10 cellular contexts compared by ENCODE assay signal in the genomic region with DNA sequence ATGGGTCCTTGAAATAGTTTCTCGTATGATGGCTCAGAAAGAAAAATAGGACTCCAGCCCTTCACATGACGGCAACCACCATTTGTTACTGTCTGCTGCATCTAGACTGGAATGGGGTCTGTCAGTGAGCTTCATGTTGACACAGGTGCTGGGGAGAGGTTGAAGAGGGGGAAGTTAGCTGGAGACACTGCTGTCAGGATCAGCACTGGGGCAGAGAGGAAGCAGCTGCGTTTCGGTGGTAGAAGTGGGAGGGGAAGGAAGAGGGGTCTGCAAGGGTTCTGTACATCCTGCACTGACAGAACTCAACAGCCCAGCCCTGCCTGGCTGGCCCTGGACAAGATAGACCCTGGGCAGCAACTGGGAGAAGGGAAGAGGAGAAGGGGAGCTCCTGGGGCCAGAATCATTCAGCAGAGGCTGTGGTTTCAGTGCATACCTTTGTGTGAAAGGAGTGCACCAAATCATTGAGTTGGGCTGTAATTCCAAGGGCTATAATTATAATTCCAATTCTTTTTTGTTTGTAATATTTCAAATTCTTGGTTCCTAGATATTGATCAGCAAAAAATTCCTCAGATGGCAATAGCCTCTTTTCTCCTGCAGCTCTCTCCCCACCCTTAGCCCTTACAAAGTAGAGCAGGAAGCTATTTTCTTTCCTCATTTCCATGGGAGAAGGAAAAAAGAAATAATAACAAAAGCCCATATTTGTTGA.
DNase-seq lines count a peak whose midpoint lies in the region; ATAC-seq and TF ChIP-seq lines count a peak whose summit lies in the region.
"Had no signal": no experiment of that assay in that cellular context is flagged by ENCODE, and none has a peak within 500 bp of the region (broad histone marks: within the 10 kb centered on the region; RNA-seq: fewer than 3 reads in every experiment).

No MANE protein-coding gene starts in this region.

- no peak overlapping the region for H3K4me3 ChIP-seq in KMS-11 (IDR thresholded peaks at IDR 0.05; ENCODE audit: insufficient read depth, low read depth, low read length)

- H3K27ac Mint-ChIP-seq in activated naive CD8-positive, alpha-beta T cell treated with anti-CD3 and anti-CD28 coated beads, Interleukin-2, amount 50 U/mL, for 24 hours: no peak overlapping the region

- ATAC-seq in GM21576 (IDR thresholded peaks at IDR 0.05; ENCODE audit: unreplicated experiment): peak; percentile 75
- no peak for ATAC-seq in activated naive CD8-positive, alpha-beta T cell treated with anti-CD3 and anti-CD28 coated beads, Interleukin-2, amount 50 U/mL, for 24 hours
- no peak for ATAC-seq in GM18520 (IDR thresholded peaks at IDR 0.05; ENCODE audit: unreplicated experiment)

- DNase-seq in GF-D8 (lab: John Stamatoyannopoulos, UW) (peak; percentile 51), NCI-H446 (lab: John Stamatoyannopoulos, UW) (no peak), NCI-H82 treated with DMSO at 0.1 percent for 48 hours (lab: John Stamatoyannopoulos, UW; ENCODE audit: unreplicated experiment) (no peak)
- DNase-seq in activated naive CD8-positive, alpha-beta T cell treated with anti-CD3 and anti-CD28 coated beads, Interleukin-2, amount 50 U/mL, for 24 hours: no peak
- DNase-seq in central memory CD4-positive, alpha-beta T cell: no peak

- H3K27me3 ChIP-seq in KMS-11 (ENCODE audit: insufficient read depth, low read depth): no peaks in the 10 kb centered on the region

- peaks cover 27% of the 10 kb centered on the region for H3K4me1 ChIP-seq in KMS-11 (ENCODE audit: low read depth, poor library complexity, severe bottlenecking)

- H3K4me1 Mint-ChIP-seq in activated naive CD8-positive, alpha-beta T cell treated with anti-CD3 and anti-CD28 coated beads, Interleukin-2, amount 50 U/mL, for 24 hours: peaks cover 39% of the 10 kb centered on the region

- H3K27ac ChIP-seq in KMS-11: peak overlapping the region; percentile 42; the same call in 1 of the 2 replicates

- peaks cover 1% of the 10 kb centered on the region for H3K36me3 Mint-ChIP-seq in activated naive CD8-positive, alpha-beta T cell treated with anti-CD3 and anti-CD28 coated beads, Interleukin-2, amount 50 U/mL, for 24 hours (ENCODE audit: low read depth)
- H3K36me3 Mint-ChIP-seq: activated naive CD4-positive, alpha-beta T cell treated with anti-CD3 and anti-CD28 coated beads, Interleukin-2, amount 50 U/mL, for 24 hours had no signal

- peak overlapping the region; percentile 66; the same call in 1 of the 2 replicates for H2AFZ ChIP-seq in KMS-11 (ENCODE audit: low read depth)

- H3K9ac ChIP-seq in KMS-11: no peak overlapping the region

- H3K9me3 Mint-ChIP-seq in activated naive CD8-positive, alpha-beta T cell treated with anti-CD3 and anti-CD28 coated beads, Interleukin-2, amount 50 U/mL, for 24 hours: peaks cover 7% of the 10 kb centered on the region
- H3K9me3 Mint-ChIP-seq: activated naive CD4-positive, alpha-beta T cell treated with anti-CD3 and anti-CD28 coated beads, Interleukin-2, amount 50 U/mL, for 24 hours had no signal

- peak overlapping the region; percentile 16 for H3K4me3 Mint-ChIP-seq in activated naive CD8-positive, alpha-beta T cell treated with anti-CD3 and anti-CD28 coated beads, Interleukin-2, amount 50 U/mL, for 24 hours
- H3K4me3 Mint-ChIP-seq: activated naive CD4-positive, alpha-beta T cell treated with anti-CD3 and anti-CD28 coated beads, Interleukin-2, amount 50 U/mL, for 24 hours; neural crest cell had no signal

- TF ChIP-seq CTCF in KMS-11 (conservative IDR thresholded peaks at IDR 0.05; ENCODE audit: low read depth, low read length): no peak

- H3K4me2 ChIP-seq in KMS-11: peak overlapping the region; percentile 57

- H3K36me3 ChIP-seq in KMS-11 (ENCODE audit: insufficient read depth): no peaks in the 10 kb centered on the region

- no peaks in the 10 kb centered on the region for H4K20me1 ChIP-seq in KMS-11 (ENCODE audit: insufficient read depth)

- H3K79me2 ChIP-seq in KMS-11 (ENCODE audit: insufficient read depth, low read depth): no peaks in the 10 kb centered on the region

- no peaks in the 10 kb centered on the region for H3K27me3 Mint-ChIP-seq in activated naive CD8-positive, alpha-beta T cell treated with anti-CD3 and anti-CD28 coated beads, Interleukin-2, amount 50 U/mL, for 24 hours
- H3K27me3 Mint-ChIP-seq: activated naive CD4-positive, alpha-beta T cell treated with anti-CD3 and anti-CD28 coated beads, Interleukin-2, amount 50 U/mL, for 24 hours had no signal
